In the genomic region with DNA sequence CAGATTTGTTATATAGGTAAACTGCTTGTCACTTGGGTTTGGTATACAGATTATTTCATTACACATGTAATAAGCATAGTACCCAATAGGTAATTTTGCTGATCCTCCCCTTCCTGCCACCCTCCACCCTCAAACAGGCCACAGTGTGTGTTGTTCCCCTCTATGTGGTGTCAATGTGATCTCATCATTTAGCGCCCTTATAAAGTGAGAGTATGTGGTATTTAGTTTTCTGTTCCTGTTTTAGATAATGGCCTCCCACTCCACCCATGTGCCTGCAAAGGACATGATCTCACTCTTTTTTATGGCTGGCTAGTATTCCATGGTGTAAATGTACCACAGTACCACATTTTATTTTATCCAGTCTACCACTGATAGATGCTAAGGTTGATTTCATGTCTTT, we compare ENCODE assay signal across 11 cellular contexts.
"Had no signal": no experiment of that assay in that cellular context is flagged by ENCODE, and none has a peak within 500 bp of the region (broad histone marks: within the 10 kb centered on the region; RNA-seq: fewer than 3 reads in every experiment).

No MANE protein-coding gene starts in this region.

- H3K9me3 ChIP-seq: HAP-1 had no signal

- H3K4me3 ChIP-seq: GM23248, GM23338, HAP-1 had no signal

- H3K4me2 ChIP-seq: GM23338 had no signal

- H3K27ac ChIP-seq: GM23248 had no signal

- H3K4me1 ChIP-seq: HAP-1 had no signal

- H3K9ac ChIP-seq: GM23248 had no signal

- DNase-seq: GM23248, GOT3, H7, H9, HCEC 1CT, HFFc6 had no signal

- ATAC-seq: GM23338, HCT116 had no signal

- FAIRE-seq: H1, H54 had no signal

- H3K36me3 ChIP-seq: HAP-1 had no signal

- H2AFZ ChIP-seq: GM23248, GM23338 had no signal
